Comparison of ENCODE assay signal across 22 cellular contexts in genomic region chr2:154400891-154401290, GRCh38.
"Had no signal": no experiment of that assay in that cellular context is flagged by ENCODE, and none has a peak within 500 bp of the region (broad histone marks: within the 10 kb centered on the region; RNA-seq: fewer than 3 reads in every experiment).

No MANE protein-coding gene starts in this region.

- H3K27ac ChIP-seq: brain microvascular endothelial cell had no signal

- H3K36me3 ChIP-seq: brain microvascular endothelial cell had no signal

- H3K27me3 ChIP-seq: brain microvascular endothelial cell had no signal

- ATAC-seq: activated naive CD4-positive, alpha-beta T cell treated with anti-CD3 and anti-CD28 coated beads, Interleukin-2, amount 50 U/mL, for 72 hours; activated naive CD8-positive, alpha-beta T cell treated with anti-CD3 and anti-CD28 coated beads, Interleukin-2, amount 50 U/mL, for 24 hours; activated T-cell treated with anti-CD3 and anti-CD28 coated beads, Interleukin-2, amount 50 U/mL, for 4 hours; PC-3 had no signal

- FAIRE-seq: astrocyte had no signal

- DNase-seq: activated B cell treated with CpG ODN at 0.5 μM for 24 hours; activated CD4-positive, alpha-beta memory T cell treated with anti-CD3 and anti-CD28 coated beads for 36 hours; activated CD4-positive, alpha-beta T cell treated with anti-CD3 and anti-CD28 coated beads for 1 hour; activated CD4-positive, alpha-beta T cell treated with anti-CD3 and anti-CD28 coated beads, Interleukin-2, amount 10 ng/mL, durations not matched to agents 7 days and 5 days; activated CD8-positive, alpha-beta memory T cell treated with anti-CD3 and anti-CD28 coated beads for 24 hours; activated effector memory CD4-positive, alpha-beta T cell treated with anti-CD3 and anti-CD28 coated beads, Interleukin-2, amount 50 U/mL, for 16 hours; activated naive CD4-positive, alpha-beta T cell treated with Interleukin-2 at 50 U/mL for 16 hours; activated naive CD8-positive, alpha-beta T cell treated with anti-CD3 and anti-CD28 coated beads, Interleukin-2, amount 50 U/mL, for 24 hours; activated T-cell treated with anti-CD3 and anti-CD28 coated beads, Interleukin-2, amount 50 U/mL, for 4 hours; amniotic stem cell; brain microvascular endothelial cell; cerebellar nuclear complex; NCI-H1105 treated with DMSO at 0.1 percent for 48 hours; NCI-H1436 treated with DMSO at 0.1 percent for 48 hours; NCI-H187; NCI-H2081; NCI-H446; NCI-H524; PC-3; SHP77 treated with DMSO at 0.1 percent for 48 hours had no signal
